9 cellular contexts compared by ENCODE assay signal in the genomic region with DNA sequence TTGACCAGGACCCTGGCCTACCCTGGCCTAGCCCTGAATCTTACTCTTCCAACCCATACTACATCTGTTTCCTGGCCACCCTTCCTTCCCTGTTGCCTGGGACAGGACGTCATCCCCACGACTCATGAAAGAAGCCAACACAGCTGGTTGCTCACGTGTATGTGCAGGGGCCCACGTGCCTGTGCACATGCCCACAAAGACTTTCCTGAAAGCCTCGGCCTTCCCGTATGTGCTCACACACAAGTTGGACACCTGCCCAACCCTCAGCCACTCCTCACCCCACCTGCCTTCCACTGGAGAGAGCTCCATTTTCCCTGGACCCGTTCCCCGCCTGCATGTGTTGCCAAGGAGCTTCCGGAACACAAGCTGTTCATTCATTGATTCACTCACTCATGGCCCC. TPM values are rescaled to one million over a fixed set of nuclear protein-coding genes. Genes with fewer than 3 reads are reported as not detected.
DNase-seq lines count a peak whose midpoint lies in the region; ATAC-seq and TF ChIP-seq lines count a peak whose summit lies in the region.
"Had no signal": no experiment of that assay in that cellular context is flagged by ENCODE, and none has a peak within 500 bp of the region (broad histone marks: within the 10 kb centered on the region; RNA-seq: fewer than 3 reads in every experiment).

No MANE protein-coding gene starts in this region.

- no peak for ATAC-seq in HG03139 (IDR thresholded peaks at IDR 0.05; ENCODE audit: unreplicated experiment)
- no peak for ATAC-seq in left lobe of liver

- no peaks in the 10 kb centered on the region for H3K9me3 ChIP-seq in osteoblast (ENCODE audit: low read depth, low read length)

- H3K4me1 ChIP-seq in osteoblast (ENCODE audit: insufficient read depth, low read length): peaks cover 1% of the 10 kb centered on the region

- H3K27ac ChIP-seq in epithelial cell of prostate: no peak overlapping the region
- no peak overlapping the region for H3K27ac ChIP-seq in osteoblast (ENCODE audit: low read depth, low read length)

- no peaks in the 10 kb centered on the region for H4K20me1 ChIP-seq in osteoblast (ENCODE audit: insufficient read depth, low read length)

- no peaks in the 10 kb centered on the region for H3K79me2 ChIP-seq in osteoblast (ENCODE audit: insufficient read depth, low read length)

- no peak overlapping the region for H3K4me2 ChIP-seq in osteoblast (ENCODE audit: insufficient read depth, low read length)

- no peak overlapping the region for H3K4me3 ChIP-seq in osteoblast (ENCODE audit: insufficient read depth, low read length)

- DNase-seq in DMS 273 treated with DMSO at 0.1 percent for 48 hours (lab: John Stamatoyannopoulos, UW) (peak; percentile 67), NCI-H2196 treated with DMSO at 0.1 percent for 48 hours (lab: John Stamatoyannopoulos, UW; ENCODE audit: unreplicated experiment) (peak; percentile 85), epithelial cell of prostate (ENCODE audit: low read depth, low spot score) (peak; percentile 80), osteoblast (ENCODE audit: insufficient read length, low spot score, missing footprints) (peak; percentile 85), retina (no peak), left lobe of liver (ENCODE audit: low spot score) (no peak)
- no peak for DNase-seq in stimulated activated naive CD4-positive, alpha-beta T cell treated with Interleukin-2 at 50 U/mL for 16 hours (lab: John Stamatoyannopoulos, UW)
- DNase-seq: T-helper 1 cell had no signal

- H3K36me3 ChIP-seq in osteoblast (ENCODE audit: insufficient read depth, low read length): no peaks in the 10 kb centered on the region

- H3K27me3 ChIP-seq in osteoblast (ENCODE audit: insufficient read depth, low read length): peaks cover 6% of the 10 kb centered on the region

- H2AFZ ChIP-seq in osteoblast (ENCODE audit: low read length): peak overlapping the region; percentile 25

- TF ChIP-seq CTCF in osteoblast (IDR thresholded peaks at IDR 0.05; ENCODE audit: extremely low read depth, low read depth, low read length): no peak

RNA-seq across cellular contexts. Expression of a gene that starts 7.0 kb away (rescaled TPM):
- total RNA-seq in osteoblast (2.9 and 3.8 TPM in 2 replicates), left lobe of liver (0.50 TPM)

RNA-seq across cellular contexts. Expression of a gene that starts 21.5 kb away (rescaled TPM):
- total RNA-seq in osteoblast: not detected in 2 replicates
- total RNA-seq in left lobe of liver: not detected

RNA-seq across cellular contexts. Expression of a gene that starts 53.1 kb away (rescaled TPM):
- total RNA-seq in osteoblast: 5.8 and 7.4 TPM in 2 replicates
- total RNA-seq in left lobe of liver: 0.40 TPM

RNA-seq across cellular contexts. Expression of a gene that starts 55.7 kb away (rescaled TPM):
- total RNA-seq in osteoblast (1,279 and 1,302 TPM in 2 replicates), left lobe of liver (484 TPM)

Comparison
In these comparisons a context has a peak if more than half of its experiments do, and no peak if none do; other contexts are left out.
1. DNase-seq: peak in DMS 273 treated with DMSO at 0.1 percent for 48 hours (single experiment), NCI-H2196 treated with DMSO at 0.1 percent for 48 hours (single experiment), epithelial cell of prostate (single experiment) and osteoblast (single experiment); none in retina (single experiment), left lobe of liver (single experiment) and stimulated activated naive CD4-positive, alpha-beta T cell treated with Interleukin-2 at 50 U/mL for 16 hours (single experiment).